Comparison of ENCODE assay signal across 21 cellular contexts in the genomic region with DNA sequence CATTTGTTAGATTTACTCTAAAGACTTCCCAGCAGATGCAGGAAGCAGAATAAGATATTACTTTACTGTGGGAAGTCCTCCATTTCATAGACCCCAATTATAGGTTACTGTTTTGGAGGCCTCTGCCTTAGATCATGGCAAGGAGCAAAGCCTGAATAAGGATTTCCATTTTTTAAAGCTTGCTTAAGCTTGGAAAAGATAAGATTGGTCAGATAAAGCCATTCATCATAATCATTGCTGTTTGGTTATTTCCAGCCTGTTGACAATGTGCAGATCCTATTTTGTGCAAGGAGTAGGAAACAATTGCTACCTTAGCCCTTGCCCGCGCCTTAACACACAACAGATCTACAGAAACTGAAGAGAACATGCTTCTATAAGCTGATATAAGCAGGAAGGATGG.
A peak's percentile ranks its signal among the peaks of the same experiment; 100 is the strongest.
DNase-seq lines count a peak whose midpoint lies in the region; ATAC-seq, FAIRE-seq and TF ChIP-seq lines count a peak whose summit lies in the region.
"Had no signal": no experiment of that assay in that cellular context is flagged by ENCODE, and none has a peak within 500 bp of the region (broad histone marks: within the 10 kb centered on the region; RNA-seq: fewer than 3 reads in every experiment).

No MANE protein-coding gene starts in this region.

- peak in 1 of 2 experiments; percentile 87; a peak in 2 of 4 replicates for TF ChIP-seq EP300 in SK-N-SH (IDR thresholded peaks at IDR 0.05; ENCODE audit: borderline replicate concordance in 1 of 2, low read depth in 1 of 2, low read length in 1 of 2)

- TF ChIP-seq CTCF in DND-41 (IDR thresholded peaks at IDR 0.05; ENCODE audit: borderline replicate concordance, extremely low read depth, low read length, poor library complexity, severe bottlenecking) = no peak
- no peak for TF ChIP-seq CTCF in SK-N-SH (IDR thresholded peaks at IDR 0.05)
- TF ChIP-seq CTCF in osteocyte (IDR thresholded peaks at IDR 0.05) = no peak

- H3K4me3 ChIP-seq in DND-41 (ENCODE audit: low read depth in 1 of 2, low read length in 2 of 2) = no peak overlapping the region
- no peak overlapping the region for H3K4me3 ChIP-seq in SK-N-SH (ENCODE audit: low read depth in 2 of 2, low read length in 1 of 2)
- no peak overlapping the region for H3K4me3 ChIP-seq in GM23248
- H3K4me3 ChIP-seq: BLaER1, GM12878 had no signal

- CTCF ChIA-PET in SK-N-SH (lab: Yijun Ruan, JAX) = interaction anchor here (0.6 to 3.1 kb wide), 23 partner anchors 8 to 1701 kb away, joined by 3 to 16 read pairs (median 4); a partner anchor contains a TSS

- H4K20me1 ChIP-seq in DND-41 (ENCODE audit: insufficient read depth, low read length) = no peaks in the 10 kb centered on the region
- no peaks in the 10 kb centered on the region for H4K20me1 ChIP-seq in SK-N-SH (ENCODE audit: insufficient read depth)
- H4K20me1 ChIP-seq in GM23248 (ENCODE audit: insufficient read depth) = no peaks in the 10 kb centered on the region
- H4K20me1 ChIP-seq: BLaER1 had no signal

- H3K4me2 ChIP-seq in DND-41 (ENCODE audit: insufficient read depth, low read length) = no peak overlapping the region
- no peak overlapping the region for H3K4me2 ChIP-seq in SK-N-SH
- no peak overlapping the region for H3K4me2 ChIP-seq in GM23248 (ENCODE audit: unreplicated experiment)
- H3K4me2 ChIP-seq: BLaER1 had no signal

- no peak overlapping the region for H3K9ac ChIP-seq in DND-41 (ENCODE audit: low read depth, low read length)
- no peak overlapping the region for H3K9ac ChIP-seq in SK-N-SH
- no peak overlapping the region for H3K9ac ChIP-seq in GM23248
- H3K9ac ChIP-seq: BLaER1 had no signal

- no peaks in the 10 kb centered on the region for H3K9me3 Mint-ChIP-seq in osteocyte (ENCODE audit: unreplicated experiment)
- H3K9me3 Mint-ChIP-seq: CD14-positive monocyte; CD8-positive, alpha-beta T cell; HFFc6; IgD-negative memory B cell had no signal

- ATAC-seq in DND-41 (ENCODE audit: insufficient read depth, low read depth) = no peak; the same call in 2 of the 3 replicates
- no peak for ATAC-seq in HG03439 (IDR thresholded peaks at IDR 0.05; ENCODE audit: unreplicated experiment)
- ATAC-seq: CD8-positive, alpha-beta T cell; GM12878; HCT116; HepG2 had no signal

- H3K4me1 ChIP-seq in DND-41 (ENCODE audit: insufficient read depth, low read length) = peaks cover 23% of the 10 kb centered on the region
- H3K4me1 ChIP-seq in SK-N-SH (ENCODE audit: control insufficient read depth in 1 of 2, insufficient read depth in 2 of 2, low read depth in 1 of 2, low read length in 1 of 2) = peaks cover 7 to 19% of the 10 kb centered on the region in 2 experiments; a peak in 3 of 4 replicates
- no peaks in the 10 kb centered on the region for H3K4me1 ChIP-seq in GM23248 (ENCODE audit: insufficient read depth)
- H3K4me1 ChIP-seq: BLaER1 had no signal

- no peak overlapping the region for H3K27ac Mint-ChIP-seq in osteocyte (ENCODE audit: unreplicated experiment)
- H3K27ac Mint-ChIP-seq: CD14-positive monocyte; CD8-positive, alpha-beta T cell; HFFc6; IgD-negative memory B cell had no signal

- H3K36me3 ChIP-seq in DND-41 (ENCODE audit: insufficient read depth, low read length) = no peaks in the 10 kb centered on the region
- no peaks in the 10 kb centered on the region for H3K36me3 ChIP-seq in SK-N-SH (replicated peaks in 1 of 2; ENCODE audit: control insufficient read depth in 1 of 2, insufficient read depth in 2 of 2, low read length in 1 of 2)
- no peaks in the 10 kb centered on the region for H3K36me3 ChIP-seq in GM23248 (ENCODE audit: low read depth)
- H3K36me3 ChIP-seq: BLaER1 had no signal

- no peak overlapping the region for H3K4me3 Mint-ChIP-seq in osteocyte (ENCODE audit: unreplicated experiment)
- H3K4me3 Mint-ChIP-seq: CD14-positive monocyte; CD8-positive, alpha-beta T cell; HFFc6; IgD-negative memory B cell had no signal

- peak overlapping the region; percentile 48 for H2AFZ ChIP-seq in DND-41 (ENCODE audit: low read depth, low read length)
- H2AFZ ChIP-seq in SK-N-SH (ENCODE audit: low read depth) = 0 out of 2 replicates have a peak overlapping the region, but pooled peaks have one; percentile 1
- no peak overlapping the region for H2AFZ ChIP-seq in GM23248

- FAIRE-seq in islet of Langerhans (lab: Jason Lieb, UNC) = peak; percentile 9
- FAIRE-seq: A204.1, GM12878, HepG2 had no signal

- H3K27me3 ChIP-seq in DND-41 (ENCODE audit: insufficient read depth, low read length, poor library complexity) = no peaks in the 10 kb centered on the region
- no peaks in the 10 kb centered on the region for H3K27me3 ChIP-seq in SK-N-SH (ENCODE audit: insufficient read depth)
- peaks cover 34% of the 10 kb centered on the region for H3K27me3 ChIP-seq in GM23248 (replicated peaks; ENCODE audit: insufficient read depth)
- H3K27me3 ChIP-seq: BLaER1 had no signal

- H3K9me2 ChIP-seq in SK-N-SH (no peaks in the 10 kb centered on the region), GM23248 (ENCODE audit: insufficient read depth) (no peaks in the 10 kb centered on the region)

- no peaks in the 10 kb centered on the region for H3K4me1 Mint-ChIP-seq in osteocyte (ENCODE audit: unreplicated experiment)
- H3K4me1 Mint-ChIP-seq: CD14-positive monocyte, IgD-negative memory B cell had no signal

- H3K79me2 ChIP-seq in DND-41 (ENCODE audit: insufficient read depth, low read length) = no peaks in the 10 kb centered on the region
- no peaks in the 10 kb centered on the region; the same call in 1 of the 2 replicates for H3K79me2 ChIP-seq in SK-N-SH (ENCODE audit: insufficient read depth)
- H3K79me2 ChIP-seq in GM23248 (ENCODE audit: insufficient read depth) = no peaks in the 10 kb centered on the region

- no peaks in the 10 kb centered on the region for H3K9me3 ChIP-seq in DND-41 (ENCODE audit: insufficient read depth, low read length, severe bottlenecking)
- H3K9me3 ChIP-seq in SK-N-SH = no peaks in the 10 kb centered on the region
- no peaks in the 10 kb centered on the region for H3K9me3 ChIP-seq in GM23248 (ENCODE audit: low read depth)
- H3K9me3 ChIP-seq: BLaER1 had no signal

- peaks cover 7% of the 10 kb centered on the region for H3F3A ChIP-seq in SK-N-SH (replicated peaks; ENCODE audit: insufficient read depth)
- H3F3A ChIP-seq in GM23248 (ENCODE audit: insufficient read depth) = no peaks in the 10 kb centered on the region

- no peak overlapping the region for H3K27ac ChIP-seq in DND-41 (ENCODE audit: low read length)
- peak overlapping the region in 1 of 2 experiments; percentile 97; a peak in 2 of 4 replicates for H3K27ac ChIP-seq in SK-N-SH (ENCODE audit: low read depth in 2 of 2, low read length in 1 of 2)
- no peak overlapping the region for H3K27ac ChIP-seq in GM23248
- H3K27ac ChIP-seq: BLaER1 had no signal

- POLR2A ChIA-PET in SK-N-SH (lab: Yijun Ruan, JAX) = interaction anchor here (0.6 to 1.9 kb wide), 6 partner anchors 80 to 1695 kb away, joined by 3 to 4 read pairs (median 3); no protein-coding TSS in a partner anchor

- in situ Hi-C loops in GM23248 (cut with MboI) = loop anchor here (10.0 kb wide), 1 partner anchor 1693 kb away; no protein-coding TSS in a partner anchor

- DNase-seq in DND-41 (no peak), SK-N-SH (peak; percentile 11), osteocyte (ENCODE audit: extremely low spot score, unreplicated experiment) (no peak), GM23248 (no peak)
- DNase-seq: AML-193; Calu3; CD8-positive, alpha-beta T cell; EL; GOT3; H7; HFFc6; KBM-7 had no signal

- H3K36me3 Mint-ChIP-seq in osteocyte (ENCODE audit: unreplicated experiment) = no peaks in the 10 kb centered on the region
- H3K36me3 Mint-ChIP-seq: CD14-positive monocyte; CD8-positive, alpha-beta T cell; IgD-negative memory B cell had no signal

- H3K27me3 Mint-ChIP-seq in osteocyte (ENCODE audit: unreplicated experiment) = peaks cover 26% of the 10 kb centered on the region

- WGBS in SK-N-SH (ENCODE audit: low lambda C conversion rate) = 69% methylated on average over 2 of the region's 2 CpGs
- WGBS in GM23248 (ENCODE audit: low coverage in 1 of 2, low lambda C conversion rate in 2 of 2, missing lambda C conversion rate in 2 of 2), 2 experiments = 92 to 98% methylated on average over 2 of the region's 2 CpGs

- TF ChIP-seq RAD21 in SK-N-SH (IDR thresholded peaks at IDR 0.05; ENCODE audit: low read length) = peak; percentile 25; the same call in 1 of the 2 replicates

TF ChIP-seq in SK-N-SH, 30 proteins besides CTCF, POLR2A, EP300 and RAD21 (continues in another document):
- TF ChIP-seq MXI1 (IDR thresholded peaks at IDR 0.05; ENCODE audit: low read depth, low read length) (no peak), SIN3A (IDR thresholded peaks at IDR 0.05; ENCODE audit: borderline replicate concordance, low read depth, low read length) (no peak), MEF2A (IDR thresholded peaks at IDR 0.05; ENCODE audit: borderline replicate concordance, low read depth) (no peak), RFX5 (IDR thresholded peaks at IDR 0.05; ENCODE audit: low read length) (no peak), CHD2 (IDR thresholded peaks at IDR 0.05; ENCODE audit: low read length, partially characterized antibody) (peak; percentile 29), GABPA (IDR thresholded peaks at IDR 0.05; ENCODE audit: low read depth) (no peak), TAF1 (IDR thresholded peaks at IDR 0.05; ENCODE audit: borderline replicate concordance, low read depth, low read length) (no peak), TCF12 (IDR thresholded peaks at IDR 0.05) (peak; percentile 26; the same call in 1 of the 2 replicates), FOXJ3 (CRISPR knock-in tag; IDR thresholded peaks at IDR 0.05) (peak; percentile 68), FOSL2 (IDR thresholded peaks at IDR 0.05; ENCODE audit: borderline replicate concordance, low read depth) (no peak), GATA2 (CRISPR knock-in tag; IDR thresholded peaks at IDR 0.05) (peak; percentile 95), FOXM1 (IDR thresholded peaks at IDR 0.05; ENCODE audit: low read depth) (no peak), ELF1 (IDR thresholded peaks at IDR 0.05) (no peak), RCOR1 (IDR thresholded peaks at IDR 0.05; ENCODE audit: low read length) (peak; percentile 36; the same call in 1 of the 2 replicates), POLR2AphosphoS5 (IDR thresholded peaks at IDR 0.05; ENCODE audit: low read depth, low read length) (0 out of 2 replicates have a peak, but pooled peaks have one; percentile 19)
- TF ChIP-seq, protein P1, sequence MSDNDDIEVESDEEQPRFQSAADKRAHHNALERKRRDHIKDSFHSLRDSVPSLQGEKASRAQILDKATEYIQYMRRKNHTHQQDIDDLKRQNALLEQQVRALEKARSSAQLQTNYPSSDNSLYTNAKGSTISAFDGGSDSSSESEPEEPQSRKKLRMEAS (IDR thresholded peaks at IDR 0.05; ENCODE audit: low read depth) = no peak
- TF ChIP-seq, protein P2, sequence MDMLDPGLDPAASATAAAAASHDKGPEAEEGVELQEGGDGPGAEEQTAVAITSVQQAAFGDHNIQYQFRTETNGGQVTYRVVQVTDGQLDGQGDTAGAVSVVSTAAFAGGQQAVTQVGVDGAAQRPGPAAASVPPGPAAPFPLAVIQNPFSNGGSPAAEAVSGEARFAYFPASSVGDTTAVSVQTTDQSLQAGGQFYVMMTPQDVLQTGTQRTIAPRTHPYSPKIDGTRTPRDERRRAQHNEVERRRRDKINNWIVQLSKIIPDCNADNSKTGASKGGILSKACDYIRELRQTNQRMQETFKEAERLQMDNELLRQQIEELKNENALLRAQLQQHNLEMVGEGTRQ (IDR thresholded peaks at IDR 0.05; ENCODE audit: borderline replicate concordance, low read depth, low read length) = no peak
